Comparison of ENCODE assay signal across 12 cellular contexts in genomic region chr14:51552768-51553426, GRCh38.
DNase-seq lines count a peak whose midpoint lies in the region; ATAC-seq, FAIRE-seq and TF ChIP-seq lines count a peak whose summit lies in the region.
"Had no signal": no experiment of that assay in that cellular context is flagged by ENCODE, and none has a peak within 500 bp of the region (broad histone marks: within the 10 kb centered on the region; RNA-seq: fewer than 3 reads in every experiment).

No MANE protein-coding gene starts in this region.

- TF ChIP-seq RAD21 in A549 (conservative IDR thresholded peaks at IDR 0.05 in 1 of 2, IDR thresholded peaks at IDR 0.05 in 1 of 2), result no peak

- no peaks in the 10 kb centered on the region for H3K36me3 ChIP-seq in GM23248 (ENCODE audit: low read depth)
- H3K36me3 ChIP-seq: Peyer's patch had no signal

- TF ChIP-seq POLR2A in A549 (IDR thresholded peaks at IDR 0.05; ENCODE audit: low read length), result no peak

- H3K27me3 ChIP-seq in GM23248 (replicated peaks; ENCODE audit: insufficient read depth), result no peaks in the 10 kb centered on the region
- H3K27me3 ChIP-seq: Peyer's patch had no signal

- H2AFZ ChIP-seq in GM23248, result no peak overlapping the region

- H3K79me2 ChIP-seq in GM23248 (ENCODE audit: insufficient read depth), result peaks cover 58% of the 10 kb centered on the region

- in situ Hi-C loops in GM23248 (cut with MboI), result no loop called here

- ATAC-seq in A549, result no peak; a peak in 1 of 6 replicates
- ATAC-seq in HG03135 (IDR thresholded peaks at IDR 0.05; ENCODE audit: unreplicated experiment), result no peak
- ATAC-seq in GM21786 (IDR thresholded peaks at IDR 0.05; ENCODE audit: unreplicated experiment), result no peak

- H3K4me3 ChIP-seq in A549 (no peak overlapping the region), GM23248 (no peak overlapping the region), epithelial cell of esophagus (ENCODE audit: low read length) (no peak overlapping the region)
- H3K4me3 ChIP-seq: Peyer's patch had no signal

- H3K9ac ChIP-seq in GM23248, result no peak overlapping the region

- FAIRE-seq in A549 (lab: Jason Lieb, UNC), result peak; percentile 49
- FAIRE-seq: H1 had no signal

- DNase-seq in A549 (ENCODE audit: low read depth in 1 of 2, low spot score in 1 of 2) (peak in 1 of 2 experiments; percentile 36), GM23248 (no peak), NCI-H748 treated with DMSO at 0.1 percent for 48 hours (lab: John Stamatoyannopoulos, UW) (peak; percentile 14), epithelial cell of esophagus (ENCODE audit: low read depth) (peak; percentile 73), NOMO-1 treated with DMSO at 0.1 percent for 48 hours (lab: John Stamatoyannopoulos, UW; ENCODE audit: unreplicated experiment) (no peak)
- no peak for DNase-seq in activated CD8-positive, alpha-beta memory T cell treated with anti-CD3 and anti-CD28 coated beads for 24 hours
- DNase-seq: activated CD8-positive, alpha-beta memory T cell treated with anti-CD3 and anti-CD28 coated beads, Interleukin-2, amount 50 U/mL, for 4 hours; amygdala; Peyer's patch had no signal

- H3K27ac ChIP-seq in A549 (peak overlapping the region; percentile 6 to 43; a peak in 3 of 6 replicates), GM23248 (peak overlapping the region; percentile 90)
- H3K27ac ChIP-seq: Peyer's patch had no signal

- H3K9me3 ChIP-seq in A549 (no peaks in the 10 kb centered on the region), GM23248 (ENCODE audit: low read depth) (no peaks in the 10 kb centered on the region)
- H3K9me3 ChIP-seq: Peyer's patch had no signal

- H3K9me2 ChIP-seq in GM23248 (ENCODE audit: insufficient read depth), result no peaks in the 10 kb centered on the region

- 58% methylated on average over 4 of the region's 4 CpGs for WGBS in A549 (ENCODE audit: missing lambda C conversion rate)
- 92 to 97% methylated on average over 4 of the region's 4 CpGs for WGBS in GM23248 (ENCODE audit: low coverage in 1 of 2, low lambda C conversion rate in 2 of 2, missing lambda C conversion rate in 2 of 2), 2 experiments

- no peaks in the 10 kb centered on the region for H4K20me1 ChIP-seq in GM23248 (ENCODE audit: insufficient read depth)

- peaks cover 39% of the 10 kb centered on the region for H3F3A ChIP-seq in GM23248 (ENCODE audit: insufficient read depth)

- peak overlapping the region; percentile 30; the same call in 2 of the 3 replicates for H3K4me2 ChIP-seq in A549
- H3K4me2 ChIP-seq in GM23248 (ENCODE audit: unreplicated experiment), result peak overlapping the region; percentile 77

- POLR2A ChIA-PET in A549 (lab: Yijun Ruan, JAX), result interaction anchor here (1.1 kb wide), 1 partner anchor 99 kb away, joined by 6 read pairs; the partner anchor contains the start of gene FRMD6

- no peak for TF ChIP-seq CTCF in A549 (IDR thresholded peaks at IDR 0.05)
- TF ChIP-seq CTCF in epithelial cell of esophagus (IDR thresholded peaks at IDR 0.05; ENCODE audit: insufficient read depth, low read depth, low read length, missing control alignments), result no peak

- H3K4me1 ChIP-seq in A549 (peaks cover 42% of the 10 kb centered on the region), GM23248 (ENCODE audit: insufficient read depth) (peaks cover 41% of the 10 kb centered on the region)
- H3K4me1 ChIP-seq: Peyer's patch had no signal

- TF ChIP-seq EP300 in A549 (IDR thresholded peaks at IDR 0.05), result no peak

- CTCF ChIA-PET in A549 (lab: Yijun Ruan, JAX), result interaction anchor here (0.9 to 3.1 kb wide), 10 partner anchors 10 to 270 kb away, joined by 3 to 13 read pairs (median 4); partner anchors contain the start of gene FRMD6

TF ChIP-seq in A549, 52 proteins besides CTCF, POLR2A, EP300 and RAD21:
- TF ChIP-seq NPAS2 (CRISPR knock-in tag; IDR thresholded peaks at IDR 0.05; ENCODE audit: borderline replicate concordance) (no peak), MAFK (IDR thresholded peaks at IDR 0.05; ENCODE audit: partially characterized antibody) (no peak), ATOH8 (CRISPR knock-in tag; IDR thresholded peaks at IDR 0.05; ENCODE audit: low read depth) (no peak), ZNF302 (CRISPR knock-in tag; IDR thresholded peaks at IDR 0.05) (no peak), HMGXB4 (CRISPR knock-in tag; IDR thresholded peaks at IDR 0.05; ENCODE audit: borderline replicate concordance) (no peak), ZC3H11A (IDR thresholded peaks at IDR 0.05) (no peak), HEYL (CRISPR knock-in tag; IDR thresholded peaks at IDR 0.05) (no peak), BCL3 (IDR thresholded peaks at IDR 0.05) (no peak), ZFP36 (IDR thresholded peaks at IDR 0.05; ENCODE audit: borderline replicate concordance, partially characterized antibody) (no peak), MYC (IDR thresholded peaks at IDR 0.05; ENCODE audit: borderline replicate concordance, low read length) (no peak), CBX8 (IDR thresholded peaks at IDR 0.05) (no peak), MAZ (IDR thresholded peaks at IDR 0.05; ENCODE audit: borderline replicate concordance, low read depth, low read length) (no peak), MAX (IDR thresholded peaks at IDR 0.05) (no peak), CHD2 (IDR thresholded peaks at IDR 0.05; ENCODE audit: low read length, partially characterized antibody) (no peak), HOXB13 (CRISPR knock-in tag; IDR thresholded peaks at IDR 0.05; ENCODE audit: low read depth) (no peak), KDM5A (IDR thresholded peaks at IDR 0.05) (no peak), JUN (IDR thresholded peaks at IDR 0.05) (no peak), NFE2L2 (conservative IDR thresholded peaks at IDR 0.05; ENCODE audit: low read length) (no peak), JUNB (IDR thresholded peaks at IDR 0.05) (no peak), GATA3 (IDR thresholded peaks at IDR 0.05; ENCODE audit: borderline replicate concordance) (no peak)

Comparison
In these comparisons a context has a peak if more than half of its experiments do, and no peak if none do; other contexts are left out.
1. DNase-seq: peak in NCI-H748 treated with DMSO at 0.1 percent for 48 hours (single experiment) and epithelial cell of esophagus (single experiment); none in GM23248 (single experiment), activated CD8-positive, alpha-beta memory T cell treated with anti-CD3 and anti-CD28 coated beads for 24 hours (single experiment) and NOMO-1 treated with DMSO at 0.1 percent for 48 hours (single experiment).